Comparison of ENCODE assay signal across 19 cellular contexts in genomic region chr17:42321555-42321954, GRCh38. TPM values are rescaled to one million over a fixed set of nuclear protein-coding genes. Genes with fewer than 3 reads are reported as not detected.
DNase-seq lines count a peak whose midpoint lies in the region; ATAC-seq, FAIRE-seq and TF ChIP-seq lines count a peak whose summit lies in the region.
"Had no signal": no experiment of that assay in that cellular context is flagged by ENCODE, and none has a peak within 500 bp of the region (broad histone marks: within the 10 kb centered on the region; RNA-seq: fewer than 3 reads in every experiment).

No MANE protein-coding gene starts in this region.

- no peak for TF ChIP-seq EP300 in GM12878 (IDR thresholded peaks at IDR 0.05; ENCODE audit: borderline replicate concordance in 1 of 2, control insufficient read depth in 1 of 2, low read depth in 2 of 2, low read length in 2 of 2)

- CTCF ChIA-PET in activated naive CD4-positive, alpha-beta T cell treated with anti-CD3 and anti-CD28 coated beads, Interleukin-2, amount 10 ng/mL, durations not matched to agents 7 days and 5 days (lab: Charles Lee), result interaction anchor here (1.0 to 8.1 kb wide), 12 partner anchors 8 to 209 kb away, joined by 3 to 237 read pairs (median 5); partner anchors contain the start of genes CAVIN1 and STAT3
- CTCF ChIA-PET in GM12878 (lab: Yijun Ruan, JAX), result interaction anchor here (0.7 to 22.1 kb wide), 19 partner anchors 9 to 209 kb away, joined by 3 to 732 read pairs (median 4); partner anchors contain the start of genes GHDC, HCRT and STAT3

- ATAC-seq in GM12878, result no peak
- ATAC-seq in stimulated activated effector memory CD8-positive, alpha-beta T cell treated with anti-CD3 and anti-CD28 coated beads, Interleukin-12 subunit alpha, Interleukin-12 subunit beta, amount 100 ng/mL, for 72 hours, result no peak
- ATAC-seq in HG02973 (IDR thresholded peaks at IDR 0.05; ENCODE audit: unreplicated experiment), result no peak
- no peak for ATAC-seq in HG03432 (IDR thresholded peaks at IDR 0.05; ENCODE audit: unreplicated experiment)
- ATAC-seq: left lobe of liver had no signal

- BruUV-seq in GM12878 (replicated peaks; lab: Mats Ljungman, UMichigan), result TSS peak; percentile 58

- no peak for TF ChIP-seq CTCF in GM12878 (IDR thresholded peaks at IDR 0.05 in 2 of 3, conservative IDR thresholded peaks at IDR 0.05 in 1 of 3; ENCODE audit: control insufficient read depth in 2 of 3, extremely low read depth in 1 of 3, insufficient read depth in 1 of 3, low read depth in 3 of 3, low read length in 3 of 3)

- H3K27me3 Mint-ChIP-seq in activated naive CD4-positive, alpha-beta T cell treated with anti-CD3 and anti-CD28 coated beads, Interleukin-2, amount 10 ng/mL, durations not matched to agents 7 days and 5 days, result no peaks in the 10 kb centered on the region

- SMC1A ChIA-PET in GM12878 (lab: Charles Lee; ENCODE audit: uncharacterized antibody, unreplicated experiment), result interaction anchor here (0.5 to 23.8 kb wide), 10 partner anchors 8 to 197 kb away, joined by 3 to 528 read pairs (median 4); partner anchors contain the start of genes KCNH4 and STAT3

- 89% methylated on average over 4 of the region's 4 CpGs for WGBS in GM12878 (ENCODE audit: insufficient coverage, insufficient replicate concordance, low lambda C conversion rate, missing lambda C conversion rate)

- RAD21 ChIA-PET in GM12878 (lab: Charles Lee; ENCODE audit: unreplicated experiment), result interaction anchor here (1.1 to 21.1 kb wide), 7 partner anchors 9 to 99 kb away, joined by 5 to 373 read pairs (median 5); partner anchors contain the start of gene STAT3

- H3K4me3 Mint-ChIP-seq in activated naive CD4-positive, alpha-beta T cell treated with anti-CD3 and anti-CD28 coated beads, Interleukin-2, amount 10 ng/mL, durations not matched to agents 7 days and 5 days, result no peak overlapping the region
- no peak overlapping the region for H3K4me3 Mint-ChIP-seq in stimulated activated effector memory CD8-positive, alpha-beta T cell treated with anti-CD3 and anti-CD28 coated beads, Interleukin-12 subunit alpha, Interleukin-12 subunit beta, amount 100 ng/mL, for 72 hours

- no peak overlapping the region for H3K9ac ChIP-seq in GM12878 (ENCODE audit: control insufficient read depth, insufficient read depth, low read length)
- H3K9ac ChIP-seq: parathyroid adenoma had no signal

- no peaks in the 10 kb centered on the region for H3K27me3 ChIP-seq in GM12878 (replicated peaks in 1 of 2; ENCODE audit: control insufficient read depth in 2 of 2, insufficient read depth in 2 of 2, low read length in 1 of 2)
- H3K27me3 ChIP-seq: uterus had no signal

- POLR2A ChIA-PET in GM12878 (lab: Charles Lee), result interaction anchor here (1.1 to 2.0 kb wide), 5 partner anchors 9 to 82 kb away, joined by 3 to 7 read pairs (median 5); partner anchors contain the start of gene STAT3

- in situ Hi-C loops in GM12878 (cut with MboI), result loop anchor here (5.0 kb wide), 2 partner anchors 81 to 206 kb away; no protein-coding TSS in a partner anchor

- no peak overlapping the region for H3K4me2 ChIP-seq in GM12878 (ENCODE audit: control insufficient read depth, insufficient read depth)

- intact Hi-C loops in GM12878 (cut with micrococcal nuclease; ENCODE audit: unreplicated experiment), result loop anchor here (5.0 kb wide), 1 partner anchor 66 kb away; the partner anchor contains the start of gene STAT3

- H2AFZ ChIP-seq in GM12878 (ENCODE audit: control insufficient read depth, low read depth, low read length), result no peak overlapping the region
- H2AFZ ChIP-seq: parathyroid adenoma had no signal

- DNase-seq in activated naive CD4-positive, alpha-beta T cell treated with anti-CD3 and anti-CD28 coated beads, Interleukin-2, amount 10 ng/mL, durations not matched to agents 7 days and 5 days, result no peak
- no peak for DNase-seq in activated naive CD4-positive, alpha-beta T cell treated with anti-CD3 and anti-CD28 coated beads, Interleukin-2, amount 50 U/mL, for 16 hours
- DNase-seq in NCI-H446 treated with DMSO at 0.1 percent for 48 hours (lab: John Stamatoyannopoulos, UW), result peak; percentile 50
- no peak for DNase-seq in GM12878 (ENCODE audit: low read depth, low spot score)
- no peak for DNase-seq in stimulated activated effector memory CD8-positive, alpha-beta T cell treated with anti-CD3 and anti-CD28 coated beads, Interleukin-12 subunit alpha, Interleukin-12 subunit beta, amount 100 ng/mL, for 72 hours (ENCODE audit: low spot score in 2 of 2)
- DNase-seq in amygdala (lab: John Stamatoyannopoulos, UW), result no peak
- DNase-seq: activated gamma-delta T cell treated with Interleukin-2 at 50 U/mL for 16 hours; effector CD4-positive, alpha-beta T cell; NCI-H1105 treated with DMSO at 0.1 percent for 48 hours; SIG-M5; stimulated activated naive CD4-positive, alpha-beta T cell treated with Interleukin-2 at 50 U/mL for 16 hours; uterus had no signal

- H3K36me3 Mint-ChIP-seq in activated naive CD4-positive, alpha-beta T cell treated with anti-CD3 and anti-CD28 coated beads, Interleukin-2, amount 10 ng/mL, durations not matched to agents 7 days and 5 days, result peaks cover 68% of the 10 kb centered on the region
- H3K36me3 Mint-ChIP-seq in stimulated activated effector memory CD8-positive, alpha-beta T cell treated with anti-CD3 and anti-CD28 coated beads, Interleukin-12 subunit alpha, Interleukin-12 subunit beta, amount 100 ng/mL, for 72 hours, result peaks cover 100% of the 10 kb centered on the region

- H3K4me3 ChIP-seq in GM12878, result no peak overlapping the region
- H3K4me3 ChIP-seq: skin epidermis, uterus had no signal

- peaks cover 61% of the 10 kb centered on the region for H3K4me1 Mint-ChIP-seq in activated naive CD4-positive, alpha-beta T cell treated with anti-CD3 and anti-CD28 coated beads, Interleukin-2, amount 10 ng/mL, durations not matched to agents 7 days and 5 days
- peaks cover 45% of the 10 kb centered on the region for H3K4me1 Mint-ChIP-seq in stimulated activated effector memory CD8-positive, alpha-beta T cell treated with anti-CD3 and anti-CD28 coated beads, Interleukin-12 subunit alpha, Interleukin-12 subunit beta, amount 100 ng/mL, for 72 hours

- TF ChIP-seq RAD21 in GM12878 (IDR thresholded peaks at IDR 0.05; ENCODE audit: insufficient read depth, low read depth, low read length), result no peak

- no peak for FAIRE-seq in GM12878 (lab: Jason Lieb, UNC)
- FAIRE-seq: bronchial epithelial cell, TTC549 had no signal

- no peaks in the 10 kb centered on the region for H3K9me3 ChIP-seq in GM12878 (replicated peaks; ENCODE audit: control insufficient read depth, insufficient read depth, low read length)
- H3K9me3 ChIP-seq: uterus had no signal

- H3K27ac Mint-ChIP-seq in activated naive CD4-positive, alpha-beta T cell treated with anti-CD3 and anti-CD28 coated beads, Interleukin-2, amount 10 ng/mL, durations not matched to agents 7 days and 5 days, result peak overlapping the region; percentile 83
- H3K27ac Mint-ChIP-seq in stimulated activated effector memory CD8-positive, alpha-beta T cell treated with anti-CD3 and anti-CD28 coated beads, Interleukin-12 subunit alpha, Interleukin-12 subunit beta, amount 100 ng/mL, for 72 hours, result peak overlapping the region; percentile 87

- H4K20me1 ChIP-seq in GM12878 (ENCODE audit: control insufficient read depth, insufficient read depth), result no peaks in the 10 kb centered on the region

- H3K27ac ChIP-seq in GM12878 (ENCODE audit: control insufficient read depth, insufficient read depth), result no peak overlapping the region
- H3K27ac ChIP-seq: parathyroid adenoma had no signal

- H3K9me3 Mint-ChIP-seq in activated naive CD4-positive, alpha-beta T cell treated with anti-CD3 and anti-CD28 coated beads, Interleukin-2, amount 10 ng/mL, durations not matched to agents 7 days and 5 days, result no peaks in the 10 kb centered on the region
- no peaks in the 10 kb centered on the region for H3K9me3 Mint-ChIP-seq in stimulated activated effector memory CD8-positive, alpha-beta T cell treated with anti-CD3 and anti-CD28 coated beads, Interleukin-12 subunit alpha, Interleukin-12 subunit beta, amount 100 ng/mL, for 72 hours

- TF ChIP-seq POLR2A in GM12878 (IDR thresholded peaks at IDR 0.05; ENCODE audit: low read depth, low read length), result no peak

- H3K36me3 ChIP-seq in GM12878 (ENCODE audit: control insufficient read depth in 2 of 2, insufficient read depth in 2 of 2, low read length in 1 of 2), result peaks cover 7 to 32% of the 10 kb centered on the region in 2 experiments; a peak in 3 of 4 replicates
- H3K36me3 ChIP-seq: uterus had no signal

- H3K4me1 ChIP-seq in GM12878 (ENCODE audit: control insufficient read depth, insufficient read depth, low read length), result peaks cover 18% of the 10 kb centered on the region
- H3K4me1 ChIP-seq: parathyroid adenoma, uterus had no signal

- H3K79me2 ChIP-seq in GM12878 (ENCODE audit: control insufficient read depth, insufficient read depth, low read length), result no peaks in the 10 kb centered on the region

RNA-seq across cellular contexts. Expression of gene STAT5A, which starts 33.3 kb away (rescaled TPM):
- total RNA-seq in GM12878 (2013; cell fraction: nucleolus; rRNA removed), result 130 and 152 TPM in 2 replicates
- total RNA-seq in GM12878 (2014; rRNA removed) (71.1 and 81.1 TPM in 2 replicates), GM12878 (2014; rRNA removed; fragmentation: Illumina TruSeq; extraction: Trizol) (25.6 and 26.1 TPM in 2 replicates), GM12878 (2021) (78.9 and 86.4 TPM in 2 replicates)
- 18.4 TPM for polyA plus RNA-seq in GM12878 (2011; ENCODE audit: low read depth)
- polyA plus RNA-seq in GM12878 (2011; rRNA removed) (24.8 and 41.2 TPM in 2 replicates), GM12878 (2014; fragmentation: Illumina TruSeq; extraction: Trizol) (64.7 and 66.2 TPM in 2 replicates), GM12878 (2014; fragmentation: Nextera tagmentation; extraction: Ambion mirVana) (10 to 100 TPM; 14.8 to 24.0 TPM), GM12878 (2014; rRNA removed) (51.4 and 54.6 TPM in 2 replicates), GM12878 (2016; fragmentation: Nextera tagmentation; extraction: Ambion mirVana) (10 to 100 TPM; 36.6 to 41.8 TPM)
- 45.7 and 47.5 TPM in 2 replicates for polyA plus RNA-seq in GM12878 (2011; cell fraction: cytosol; rRNA removed)
- polyA plus RNA-seq in GM12878 (2011; cell fraction: nucleus; rRNA removed), result 167 and 182 TPM in 2 replicates
- 51.7 TPM in 2 replicates for polyA plus RNA-seq in GM12878 (2012)
- 63.8 and 74.0 TPM in 2 replicates for polyA minus RNA-seq in GM12878 (2011; rRNA and poly(A)+ RNA removed)
- polyA minus RNA-seq in GM12878 (2011; cell fraction: cytosol; rRNA and poly(A)+ RNA removed), result 31.0 and 31.7 TPM in 2 replicates
- 39.9 and 62.0 TPM in 2 replicates for polyA minus RNA-seq in GM12878 (2011; cell fraction: nucleus; rRNA and poly(A)+ RNA removed)

RNA-seq across cellular contexts. Expression of gene STAT5B, which starts 45.4 kb away (rescaled TPM):
- 80.4 and 88.9 TPM in 2 replicates for total RNA-seq in GM12878 (2013; cell fraction: nucleolus; rRNA removed)
- total RNA-seq in GM12878 (2014; rRNA removed), result 54.0 and 58.5 TPM in 2 replicates
- 37.1 and 38.1 TPM in 2 replicates for total RNA-seq in GM12878 (2014; rRNA removed; fragmentation: Illumina TruSeq; extraction: Trizol)
- total RNA-seq in GM12878 (2021), result 66.6 and 69.6 TPM in 2 replicates
- polyA plus RNA-seq in GM12878 (2011; ENCODE audit: low read depth), result 22.5 TPM
- polyA plus RNA-seq in GM12878 (2011; rRNA removed), result 46.0 and 52.8 TPM in 2 replicates
- 41.9 and 44.7 TPM in 2 replicates for polyA plus RNA-seq in GM12878 (2011; cell fraction: cytosol; rRNA removed)
- 70.8 and 85.5 TPM in 2 replicates for polyA plus RNA-seq in GM12878 (2011; cell fraction: nucleus; rRNA removed)
- polyA plus RNA-seq in GM12878 (2012), result 33.3 and 39.8 TPM in 2 replicates
- polyA plus RNA-seq in GM12878 (2014; fragmentation: Illumina TruSeq; extraction: Trizol), result 57.8 and 60.2 TPM in 2 replicates
- polyA plus RNA-seq in GM12878 (2014; fragmentation: Nextera tagmentation; extraction: Ambion mirVana), result 10 to 100 TPM; 11.0 to 11.8 TPM
- 56.9 and 59.2 TPM in 2 replicates for polyA plus RNA-seq in GM12878 (2014; rRNA removed)
- polyA plus RNA-seq in GM12878 (2016; fragmentation: Nextera tagmentation; extraction: Ambion mirVana), result 10 to 100 TPM; 38.8 to 40.6 TPM
- polyA minus RNA-seq in GM12878 (2011; rRNA and poly(A)+ RNA removed), result 38.7 and 49.0 TPM in 2 replicates
- 18.0 and 18.9 TPM in 2 replicates for polyA minus RNA-seq in GM12878 (2011; cell fraction: cytosol; rRNA and poly(A)+ RNA removed)
- 15.6 and 24.7 TPM in 2 replicates for polyA minus RNA-seq in GM12878 (2011; cell fraction: nucleus; rRNA and poly(A)+ RNA removed)
